In genomic region chr6:97947841-97948240, GRCh38 we compare ENCODE assay signal across 12 cellular contexts.
DNase-seq lines count a peak whose midpoint lies in the region; ATAC-seq, FAIRE-seq and TF ChIP-seq lines count a peak whose summit lies in the region.
"Had no signal": no experiment of that assay in that cellular context is flagged by ENCODE, and none has a peak within 500 bp of the region (broad histone marks: within the 10 kb centered on the region; RNA-seq: fewer than 3 reads in every experiment).

No MANE protein-coding gene starts in this region.

- 2% methylated on average over 3 of the region's 3 CpGs for WGBS in K562 (ENCODE audit: insufficient coverage, low coverage, missing lambda C conversion rate)
- WGBS in right lobe of liver (ENCODE audit: insufficient coverage, low coverage, low lambda C conversion rate, missing lambda C conversion rate): 43% methylated on average over 3 of the region's 3 CpGs

- H3K9me1 ChIP-seq in K562 (ENCODE audit: control insufficient read depth, insufficient read depth, low read length): no peaks in the 10 kb centered on the region

- TF ChIP-seq POLR2A in K562 (conservative IDR thresholded peaks at IDR 0.05): no peak
- TF ChIP-seq POLR2A in right lobe of liver (IDR thresholded peaks at IDR 0.05): no peak

- H3K36me3 ChIP-seq in K562 (ENCODE audit: control insufficient read depth, insufficient read depth, low read length) (no peaks in the 10 kb centered on the region), right lobe of liver (no peaks in the 10 kb centered on the region)
- H3K36me3 ChIP-seq: tibial artery had no signal

- no peaks in the 10 kb centered on the region for H3K9me3 Mint-ChIP-seq in activated naive CD4-positive, alpha-beta T cell treated with anti-CD3 and anti-CD28 coated beads, Interleukin-2, amount 10 ng/mL, durations not matched to agents 7 days and 5 days

- TF ChIP-seq CTCF in K562 (IDR thresholded peaks at IDR 0.05 in 2 of 3, conservative IDR thresholded peaks at IDR 0.05 in 1 of 3; ENCODE audit: insufficient read depth in 2 of 3, low read depth in 1 of 3, low read length in 3 of 3) (no peak), right lobe of liver (IDR thresholded peaks at IDR 0.05) (no peak)

- no peak overlapping the region for H2AFZ ChIP-seq in K562 (ENCODE audit: low read depth, low read length)

- CTCF ChIA-PET in K562 (lab: Yijun Ruan, JAX; ENCODE audit: low intra/inter-chr PET ratio): no interaction called here
- CTCF ChIA-PET in activated naive CD4-positive, alpha-beta T cell treated with anti-CD3 and anti-CD28 coated beads, Interleukin-2, amount 10 ng/mL, durations not matched to agents 7 days and 5 days (lab: Charles Lee): no interaction called here

- H3K4me2 ChIP-seq in K562 (ENCODE audit: insufficient read depth, low read length): no peak overlapping the region

- no peaks in the 10 kb centered on the region for H3K27me3 Mint-ChIP-seq in T-helper 17 cell
- H3K27me3 Mint-ChIP-seq in activated naive CD4-positive, alpha-beta T cell treated with anti-CD3 and anti-CD28 coated beads, Interleukin-2, amount 10 ng/mL, durations not matched to agents 7 days and 5 days: no peaks in the 10 kb centered on the region
- H3K27me3 Mint-ChIP-seq: T-cell had no signal

- no peaks in the 10 kb centered on the region for H3K36me3 Mint-ChIP-seq in T-helper 17 cell (ENCODE audit: low read depth)
- no peaks in the 10 kb centered on the region for H3K36me3 Mint-ChIP-seq in activated naive CD4-positive, alpha-beta T cell treated with anti-CD3 and anti-CD28 coated beads, Interleukin-2, amount 10 ng/mL, durations not matched to agents 7 days and 5 days
- H3K36me3 Mint-ChIP-seq: T-cell had no signal

- H4K20me1 ChIP-seq in K562 (replicated peaks; ENCODE audit: control insufficient read depth, insufficient read depth, low read length): no peaks in the 10 kb centered on the region

- no peak overlapping the region for H3K27ac Mint-ChIP-seq in T-helper 17 cell
- H3K27ac Mint-ChIP-seq in activated naive CD4-positive, alpha-beta T cell treated with anti-CD3 and anti-CD28 coated beads, Interleukin-2, amount 10 ng/mL, durations not matched to agents 7 days and 5 days: no peak overlapping the region
- H3K27ac Mint-ChIP-seq: T-cell had no signal

- FAIRE-seq in K562 (lab: Jason Lieb, UNC): no peak
- FAIRE-seq: HTR-8/SVneo had no signal

- POLR2A ChIA-PET in K562 (lab: Yijun Ruan, JAX): no interaction called here

- TF ChIP-seq EP300 in K562 (IDR thresholded peaks at IDR 0.05; ENCODE audit: low read length): no peak

- no peaks in the 10 kb centered on the region for H3K79me2 ChIP-seq in K562 (ENCODE audit: control insufficient read depth, insufficient read depth, low read length)

- DNase-seq in DMS53 (lab: John Stamatoyannopoulos, UW) (peak; percentile 80), NCI-H2196 (lab: John Stamatoyannopoulos, UW; ENCODE audit: unreplicated experiment) (peak; percentile 62), K562 (ENCODE audit: extremely low read depth in 1 of 4, low spot score in 3 of 4) (peak in 1 of 4 experiments; percentile 0), right lobe of liver (peak in 1 of 3 donors; percentile 21), T-helper 17 cell (no peak)
- DNase-seq in activated naive CD4-positive, alpha-beta T cell treated with anti-CD3 and anti-CD28 coated beads, Interleukin-2, amount 10 ng/mL, durations not matched to agents 7 days and 5 days: no peak
- DNase-seq: activated naive CD4-positive, alpha-beta T cell; T-cell; tibial artery had no signal

- H3K27me3 ChIP-seq in K562 (ENCODE audit: control insufficient read depth in 2 of 2, insufficient read depth in 2 of 2, low read length in 2 of 2) (no peaks in the 10 kb centered on the region), right lobe of liver (no peaks in the 10 kb centered on the region)
- H3K27me3 ChIP-seq: tibial artery had no signal

- H3K4me3 ChIP-seq in K562: no peak overlapping the region
- H3K4me3 ChIP-seq in right lobe of liver: no peak overlapping the region
- H3K4me3 ChIP-seq: tibial artery had no signal

- no TSS peak for BruUV-seq in K562 (replicated peaks; lab: Mats Ljungman, UMichigan)

- H3K4me1 Mint-ChIP-seq in T-helper 17 cell: no peaks in the 10 kb centered on the region
- no peaks in the 10 kb centered on the region for H3K4me1 Mint-ChIP-seq in activated naive CD4-positive, alpha-beta T cell treated with anti-CD3 and anti-CD28 coated beads, Interleukin-2, amount 10 ng/mL, durations not matched to agents 7 days and 5 days
- H3K4me1 Mint-ChIP-seq: T-cell had no signal

- in situ Hi-C loops in K562 (cut with MboI): no loop called here

- no peak overlapping the region for H3K9ac ChIP-seq in K562 (ENCODE audit: insufficient read depth in 1 of 2, low read depth in 2 of 2, low read length in 2 of 2)

- no peaks in the 10 kb centered on the region for H3K4me1 ChIP-seq in K562 (replicated peaks in 1 of 2; ENCODE audit: control insufficient read depth in 2 of 2, insufficient read depth in 2 of 2, low read length in 2 of 2)
- H3K4me1 ChIP-seq in right lobe of liver: no peaks in the 10 kb centered on the region
- H3K4me1 ChIP-seq: tibial artery had no signal

- H3K9me3 ChIP-seq in K562 (replicated peaks; ENCODE audit: control insufficient read depth, insufficient read depth, low read depth, low read length): no peaks in the 10 kb centered on the region
- no peaks in the 10 kb centered on the region for H3K9me3 ChIP-seq in right lobe of liver
- no peaks in the 10 kb centered on the region for H3K9me3 ChIP-seq in T-helper 17 cell (ENCODE audit: control insufficient read depth, low read length, poor library complexity, severe bottlenecking)
- H3K9me3 ChIP-seq: tibial artery had no signal

- no peak for TF ChIP-seq RAD21 in K562 (CRISPR knock-in tag; conservative IDR thresholded peaks at IDR 0.05 in 1 of 2, IDR thresholded peaks at IDR 0.05 in 1 of 2)

- intact Hi-C loops in K562 (cut with micrococcal nuclease) (no loop called here), right lobe of liver (cut with DNase I) (no loop called here)

- ATAC-seq in K562: no peak
- ATAC-seq in right lobe of liver: peak in 3 of 4 donors; percentile 40 to 82 (median 50)
- ATAC-seq in HG02763 (IDR thresholded peaks at IDR 0.05; ENCODE audit: unreplicated experiment): no peak
- no peak for ATAC-seq in T-helper 17 cell
- ATAC-seq in GM21576 (IDR thresholded peaks at IDR 0.05; ENCODE audit: unreplicated experiment): no peak
- ATAC-seq: T-cell had no signal

- H3K27ac ChIP-seq in K562 (ENCODE audit: extremely low read depth, low read depth, low read length) (no peak overlapping the region), right lobe of liver (no peak overlapping the region)
- H3K27ac ChIP-seq: tibial artery had no signal

- no peak overlapping the region for H3K4me3 Mint-ChIP-seq in T-helper 17 cell
- H3K4me3 Mint-ChIP-seq in activated naive CD4-positive, alpha-beta T cell treated with anti-CD3 and anti-CD28 coated beads, Interleukin-2, amount 10 ng/mL, durations not matched to agents 7 days and 5 days: no peak overlapping the region
- H3K4me3 Mint-ChIP-seq: T-cell had no signal

TF ChIP-seq in K562, 482 proteins besides CTCF, POLR2A, EP300 and RAD21:
- TF ChIP-seq ID3 (CRISPR knock-in tag; IDR thresholded peaks at IDR 0.05) (no peak), ID3 (tag; IDR thresholded peaks at IDR 0.05) (peak; percentile 49; the same call in 1 of the 2 replicates), ZNF253 (CRISPR knock-in tag; conservative IDR thresholded peaks at IDR 0.05) (no peak)

Comparison
In these comparisons a context has a peak if more than half of its experiments do, and no peak if none do; other contexts are left out.
1. DNase-seq: peak in DMS53 (single experiment) and NCI-H2196 (single experiment); none in T-helper 17 cell (0 of 3) and activated naive CD4-positive, alpha-beta T cell treated with anti-CD3 and anti-CD28 coated beads, Interleukin-2, amount 10 ng/mL, durations not matched to agents 7 days and 5 days (single experiment).
2. ATAC-seq: peak in right lobe of liver (3 of 4); none in K562 (single experiment), HG02763 (single experiment), T-helper 17 cell (single experiment) and GM21576 (single experiment).